In genomic region chr2:19738707-19739106, GRCh38 we compare ENCODE assay signal across 13 cellular contexts.
DNase-seq lines count a peak whose midpoint lies in the region; ATAC-seq and TF ChIP-seq lines count a peak whose summit lies in the region.
"Had no signal": no experiment of that assay in that cellular context is flagged by ENCODE, and none has a peak within 500 bp of the region (broad histone marks: within the 10 kb centered on the region; RNA-seq: fewer than 3 reads in every experiment).

No MANE protein-coding gene starts in this region.

- no peaks in the 10 kb centered on the region for H3K36me3 ChIP-seq in ovary

- no peaks in the 10 kb centered on the region for H3K27me3 ChIP-seq in ovary

- no peak for TF ChIP-seq POLR2A in ovary (IDR thresholded peaks at IDR 0.05)

- H3K27ac Mint-ChIP-seq in activated T-helper 17 cell treated with anti-CD3 and anti-CD28 coated beads, Interleukin-2, amount 50 U/mL, for 72 hours: no peak overlapping the region
- H3K27ac Mint-ChIP-seq: endodermal cell had no signal

- DNase-seq in Right ventricle myocardium inferior (ENCODE audit: missing footprints) (peak; percentile 78), cardiac septum (ENCODE audit: low spot score) (no peak), fibroblast of the aortic adventitia (ENCODE audit: low read depth) (peak; percentile 49), omental fat pad (ENCODE audit: low spot score) (no peak), ovary (no peak), iPS-NIHi7 (ENCODE audit: extremely low spot score) (no peak)
- DNase-seq: 8988T, endodermal cell, NCI-H2171, T-helper 1 cell had no signal

- TF ChIP-seq EP300 in ovary (IDR thresholded peaks at IDR 0.05): no peak

- no peaks in the 10 kb centered on the region for H3K4me1 Mint-ChIP-seq in activated T-helper 17 cell treated with anti-CD3 and anti-CD28 coated beads, Interleukin-2, amount 50 U/mL, for 72 hours
- H3K4me1 Mint-ChIP-seq: endodermal cell had no signal

- no peak overlapping the region for H3K27ac ChIP-seq in ovary

- H3K4me3 Mint-ChIP-seq in activated T-helper 17 cell treated with anti-CD3 and anti-CD28 coated beads, Interleukin-2, amount 50 U/mL, for 72 hours: no peak overlapping the region
- H3K4me3 Mint-ChIP-seq: endodermal cell, nephron had no signal

- no peaks in the 10 kb centered on the region for H3K9me3 Mint-ChIP-seq in activated T-helper 17 cell treated with anti-CD3 and anti-CD28 coated beads, Interleukin-2, amount 50 U/mL, for 72 hours
- H3K9me3 Mint-ChIP-seq: endodermal cell had no signal

- peaks cover 15% of the 10 kb centered on the region for H3K27me3 Mint-ChIP-seq in activated T-helper 17 cell treated with anti-CD3 and anti-CD28 coated beads, Interleukin-2, amount 50 U/mL, for 72 hours

- H3K9me3 ChIP-seq in ovary: no peaks in the 10 kb centered on the region

- H3K36me3 Mint-ChIP-seq in activated T-helper 17 cell treated with anti-CD3 and anti-CD28 coated beads, Interleukin-2, amount 50 U/mL, for 72 hours (ENCODE audit: low read depth): no peaks in the 10 kb centered on the region

- ATAC-seq in Right ventricle myocardium inferior (peak; percentile 92), omental fat pad (ENCODE audit: low FRiP score) (peak; percentile 55), GM21576 (IDR thresholded peaks at IDR 0.05; ENCODE audit: unreplicated experiment) (no peak)
- no peak for ATAC-seq in activated T-helper 17 cell treated with anti-CD3 and anti-CD28 coated beads, Interleukin-2, amount 50 U/mL, for 72 hours (replicated peaks)

- no peak for TF ChIP-seq CTCF in fibroblast of the aortic adventitia (IDR thresholded peaks at IDR 0.05; ENCODE audit: insufficient read depth, low read length)
- no peak for TF ChIP-seq CTCF in omental fat pad (IDR thresholded peaks at IDR 0.05)
- no peak for TF ChIP-seq CTCF in ovary (IDR thresholded peaks at IDR 0.05)

- no peaks in the 10 kb centered on the region for H3K4me1 ChIP-seq in ovary (ENCODE audit: insufficient read depth)

- H3K4me3 ChIP-seq in fibroblast of the aortic adventitia (ENCODE audit: low read depth, low read length) (no peak overlapping the region), ovary (no peak overlapping the region)

- WGBS in ovary, 3 donors: 49 to 66% (median 64%) methylated on average over 11 of the region's 11 CpGs

- intact Hi-C loops in Right ventricle myocardium inferior (cut with DNase I): no loop called here
- intact Hi-C loops in cardiac septum (cut with DNase I): no loop called here
- intact Hi-C loops in ovary (cut with DNase I): no loop called here

Comparison
In these comparisons a context has a peak if more than half of its experiments do, and no peak if none do; other contexts are left out.
1. DNase-seq: peak in Right ventricle myocardium inferior (single experiment) and fibroblast of the aortic adventitia (single experiment); none in cardiac septum (single experiment), omental fat pad (single experiment), ovary (0 of 5) and iPS-NIHi7 (single experiment).
2. ATAC-seq: peak in Right ventricle myocardium inferior (single experiment) and omental fat pad (single experiment); none in activated T-helper 17 cell treated with anti-CD3 and anti-CD28 coated beads, Interleukin-2, amount 50 U/mL, for 72 hours (single experiment) and GM21576 (single experiment).